Comparison of ENCODE assay signal across 25 cellular contexts in genomic region chr6:1494671-1495070, GRCh38.
"Had no signal": no experiment of that assay in that cellular context is flagged by ENCODE, and none has a peak within 500 bp of the region (broad histone marks: within the 10 kb centered on the region; RNA-seq: fewer than 3 reads in every experiment).

No MANE protein-coding gene starts in this region.

- H3K4me1 ChIP-seq: body of pancreas, prostate gland, uterus had no signal

- H3K36me3 Mint-ChIP-seq: activated CD8-positive, alpha-beta memory T cell treated with anti-CD3 and anti-CD28 coated beads, Interleukin-2, amount 10 ng/mL, durations not matched to agents 7 days and 5 days; activated naive CD4-positive, alpha-beta T cell treated with anti-CD3 and anti-CD28 coated beads, Interleukin-2, amount 50 U/mL, for 24 hours; natural killer cell; stimulated activated effector memory CD8-positive, alpha-beta T cell treated with anti-CD3 and anti-CD28 coated beads, Interleukin-12 subunit alpha, Interleukin-12 subunit beta, amount 100 ng/mL, for 72 hours; type B pancreatic cell had no signal

- H3K9me3 ChIP-seq: prostate gland, uterus had no signal

- H3K27me3 Mint-ChIP-seq: activated CD4-positive, alpha-beta T cell treated with anti-CD3 and anti-CD28 coated beads for 36 hours; activated CD8-positive, alpha-beta memory T cell treated with anti-CD3 and anti-CD28 coated beads, Interleukin-2, amount 10 ng/mL, durations not matched to agents 7 days and 5 days; activated naive CD4-positive, alpha-beta T cell treated with anti-CD3 and anti-CD28 coated beads, Interleukin-2, amount 50 U/mL, for 24 hours; stimulated activated naive CD8-positive, alpha-beta T cell treated with anti-CD3 and anti-CD28 coated beads, Interleukin-15, amount 100 ng/mL, for 72 hours had no signal

- H3K9me3 Mint-ChIP-seq: activated T-helper 2 cell treated with anti-CD3 and anti-CD28 coated beads, Interferon-gamma antibody, Interleukin-2, Interleukin-4, amounts not matched to agents 10 μg/mL and 5 μg/mL and 100 μg/mL, durations not matched to agents 14 hours and 24 hours and 36 hours; natural killer cell had no signal

- H3K4me3 Mint-ChIP-seq: activated CD4-positive, alpha-beta T cell treated with anti-CD3 and anti-CD28 coated beads for 36 hours; activated CD8-positive, alpha-beta memory T cell treated with anti-CD3 and anti-CD28 coated beads, Interleukin-2, amount 10 ng/mL, durations not matched to agents 7 days and 5 days; activated CD8-positive, alpha-beta T cell treated with anti-CD3 and anti-CD28 coated beads, Interleukin-2, amount 10 ng/mL, durations not matched to agents 7 days and 5 days; activated naive CD4-positive, alpha-beta T cell treated with anti-CD3 and anti-CD28 coated beads, Interleukin-2, amount 50 U/mL, for 24 hours; natural killer cell; stimulated activated effector memory CD8-positive, alpha-beta T cell treated with anti-CD3 and anti-CD28 coated beads, Interleukin-12 subunit alpha, Interleukin-12 subunit beta, amount 100 ng/mL, for 72 hours; stimulated activated naive CD8-positive, alpha-beta T cell treated with anti-CD3 and anti-CD28 coated beads, Interleukin-15, amount 100 ng/mL, for 72 hours; type B pancreatic cell had no signal

- H3K27ac Mint-ChIP-seq: activated CD4-positive, alpha-beta T cell treated with anti-CD3 and anti-CD28 coated beads for 36 hours; activated CD8-positive, alpha-beta memory T cell treated with anti-CD3 and anti-CD28 coated beads, Interleukin-2, amount 10 ng/mL, durations not matched to agents 7 days and 5 days; activated CD8-positive, alpha-beta T cell treated with anti-CD3 and anti-CD28 coated beads, Interleukin-2, amount 10 ng/mL, durations not matched to agents 7 days and 5 days; activated naive CD4-positive, alpha-beta T cell treated with anti-CD3 and anti-CD28 coated beads, Interleukin-2, amount 50 U/mL, for 24 hours; activated T-helper 2 cell treated with anti-CD3 and anti-CD28 coated beads, Interferon-gamma antibody, Interleukin-2, Interleukin-4, amounts not matched to agents 10 μg/mL and 5 μg/mL and 100 μg/mL, durations not matched to agents 14 hours and 24 hours and 36 hours; natural killer cell; stimulated activated effector memory CD8-positive, alpha-beta T cell treated with anti-CD3 and anti-CD28 coated beads, Interleukin-12 subunit alpha, Interleukin-12 subunit beta, amount 100 ng/mL, for 72 hours; type B pancreatic cell had no signal

- H3K27ac ChIP-seq: body of pancreas, esophagus muscularis mucosa, prostate gland, skin epidermis, uterus had no signal

- H3K4me1 Mint-ChIP-seq: activated CD4-positive, alpha-beta T cell treated with anti-CD3 and anti-CD28 coated beads for 36 hours; activated CD8-positive, alpha-beta memory T cell treated with anti-CD3 and anti-CD28 coated beads, Interleukin-2, amount 10 ng/mL, durations not matched to agents 7 days and 5 days; activated naive CD4-positive, alpha-beta T cell treated with anti-CD3 and anti-CD28 coated beads, Interleukin-2, amount 50 U/mL, for 24 hours; natural killer cell; stimulated activated effector memory CD8-positive, alpha-beta T cell treated with anti-CD3 and anti-CD28 coated beads, Interleukin-12 subunit alpha, Interleukin-12 subunit beta, amount 100 ng/mL, for 72 hours; stimulated activated naive CD8-positive, alpha-beta T cell treated with anti-CD3 and anti-CD28 coated beads, Interleukin-15, amount 100 ng/mL, for 72 hours had no signal

- H3K36me3 ChIP-seq: esophagus muscularis mucosa, prostate gland, uterus had no signal

- H3K4me3 ChIP-seq: body of pancreas, esophagus muscularis mucosa, lung, prostate gland, skin epidermis, uterus had no signal

- H3K27me3 ChIP-seq: body of pancreas, esophagus muscularis mucosa, uterus had no signal

- DNase-seq: activated CD4-positive, alpha-beta T cell treated with anti-CD3 and anti-CD28 coated beads for 36 hours; activated CD4-positive, CD25-positive, alpha-beta regulatory T cell; activated CD8-positive, alpha-beta memory T cell treated with anti-CD3 and anti-CD28 coated beads, Interleukin-2, amount 10 ng/mL, durations not matched to agents 7 days and 5 days; activated CD8-positive, alpha-beta T cell treated with anti-CD3 and anti-CD28 coated beads, Interleukin-2, amount 10 ng/mL, durations not matched to agents 7 days and 5 days; activated T-cell treated with anti-CD3 and anti-CD28 coated beads, Interleukin-2, amount 50 U/mL, for 48 hours; aorta; body of pancreas; cortex of kidney; foreskin melanocyte; kidney glomerular epithelial cell; mesendoderm; natural killer cell; retina; stimulated activated CD4-positive, alpha-beta T cell treated with anti-CD3 and anti-CD28 coated beads, Interleukin-12 subunit alpha, Interleukin-12 subunit beta, amount 100 ng/mL, for 4 hours; stimulated activated CD4-positive, alpha-beta T cell treated with anti-CD3 and anti-CD28 coated beads, Interleukin-4, amount 100 ng/mL, for 1 hour; stimulated activated naive CD8-positive, alpha-beta T cell treated with anti-CD3 and anti-CD28 coated beads, Interleukin-15, amount 100 ng/mL, for 72 hours; uterus had no signal
